ENCODE assay signal across 2 cellular contexts in genomic region chr12:100794441-100795192, GRCh38.
TF ChIP-seq lines count a peak whose summit lies in the region.

Gene ANO4 (plus strand): TSS chr12:100794776. CDS start chr12:100901786, 107,010 bp downstream.

TF ChIP-seq in HCT116, 20 proteins besides CTCF, POLR2A, EP300 and RAD21 (continued from another document):
- TF ChIP-seq ZBTB33 (IDR thresholded peaks at IDR 0.05; ENCODE audit: extremely low read depth, insufficient replicate concordance, low read length) = no peak
- TF ChIP-seq SIN3A (IDR thresholded peaks at IDR 0.05; ENCODE audit: low read depth) = no peak
- TF ChIP-seq FOSL1 (IDR thresholded peaks at IDR 0.05; ENCODE audit: low read depth) = no peak
- no peak for TF ChIP-seq SRF (IDR thresholded peaks at IDR 0.05; ENCODE audit: low read depth)
- TF ChIP-seq EGR1 (IDR thresholded peaks at IDR 0.05; ENCODE audit: low read depth) = no peak
- TF ChIP-seq CEBPB (IDR thresholded peaks at IDR 0.05; ENCODE audit: low read depth) = no peak
- TF ChIP-seq ATF3 (IDR thresholded peaks at IDR 0.05) = no peak
- TF ChIP-seq EZH2phosphoT487 (IDR thresholded peaks at IDR 0.05; ENCODE audit: borderline replicate concordance) = no peak
- TF ChIP-seq MAX (IDR thresholded peaks at IDR 0.05) = no peak
- no peak for TF ChIP-seq REST (IDR thresholded peaks at IDR 0.05; ENCODE audit: low read depth)

TF ChIP-seq in SK-N-SH, 30 proteins besides CTCF, POLR2A, EP300 and RAD21 (continued from another document):
- no peak for TF ChIP-seq USF1 (IDR thresholded peaks at IDR 0.05; ENCODE audit: borderline replicate concordance, low read depth)
- TF ChIP-seq NFIC (IDR thresholded peaks at IDR 0.05; ENCODE audit: borderline replicate concordance) = no peak
- TF ChIP-seq TAF1 (IDR thresholded peaks at IDR 0.05; ENCODE audit: borderline replicate concordance, low read depth, low read length) = no peak
- no peak for TF ChIP-seq JUND (IDR thresholded peaks at IDR 0.05)
